Comparison of ENCODE assay signal across 1 cellular context in genomic region chr18:79781331-79781941, GRCh38.
TF ChIP-seq lines count a peak whose summit lies in the region.

No MANE protein-coding gene starts in this region.

TF ChIP-seq in HepG2, 621 proteins besides CTCF, POLR2A, EP300 and RAD21 (continued from another document and continues in another):
- TF ChIP-seq ZNF687 (CRISPR knock-in tag; IDR thresholded peaks at IDR 0.05) (peak; percentile 55), ZNF367 (CRISPR knock-in tag; IDR thresholded peaks at IDR 0.05; ENCODE audit: borderline replicate concordance) (no peak), MBD4 (IDR thresholded peaks at IDR 0.05; ENCODE audit: borderline replicate concordance, low read length) (no peak), KLF13 (CRISPR knock-in tag; IDR thresholded peaks at IDR 0.05) (no peak), RCOR2 (CRISPR knock-in tag; IDR thresholded peaks at IDR 0.05) (no peak), GATAD2A (CRISPR knock-in tag; IDR thresholded peaks at IDR 0.05) (peak; percentile 53), ZNF597 (CRISPR knock-in tag; IDR thresholded peaks at IDR 0.05) (no peak), ZSCAN9 (CRISPR knock-in tag; IDR thresholded peaks at IDR 0.05; ENCODE audit: borderline replicate concordance) (0 out of 2 replicates have a peak, but pooled peaks have one; percentile 44), PRDM10 (CRISPR knock-in tag; IDR thresholded peaks at IDR 0.05; ENCODE audit: low read depth) (0 out of 2 replicates have a peak, but pooled peaks have one; percentile 22), FOXP1 (IDR thresholded peaks at IDR 0.05) (no peak), FOXP1 (CRISPR knock-in tag; IDR thresholded peaks at IDR 0.05) (0 out of 2 replicates have a peak, but pooled peaks have one; percentile 15), THAP11 (CRISPR knock-in tag; IDR thresholded peaks at IDR 0.05) (peak; percentile 31; the same call in 1 of the 2 replicates), ARID3A (IDR thresholded peaks at IDR 0.05; ENCODE audit: low read depth, low read length) (no peak), ZNF567 (CRISPR knock-in tag; IDR thresholded peaks at IDR 0.05; ENCODE audit: borderline replicate concordance) (no peak), GABPA (IDR thresholded peaks at IDR 0.05; ENCODE audit: low read depth, low read length) (no peak), GABPA (CRISPR knock-in tag; IDR thresholded peaks at IDR 0.05; ENCODE audit: low read depth) (no peak), SP2 (CRISPR knock-in tag; IDR thresholded peaks at IDR 0.05) (no peak), JARID2 (CRISPR knock-in tag; IDR thresholded peaks at IDR 0.05; ENCODE audit: insufficient replicate concordance) (no peak), ZFP36L1 (CRISPR knock-in tag; IDR thresholded peaks at IDR 0.05) (no peak), ZNF276 (CRISPR knock-in tag; IDR thresholded peaks at IDR 0.05; ENCODE audit: low read depth) (no peak), FOXA3 (CRISPR knock-in tag; IDR thresholded peaks at IDR 0.05) (peak; percentile 41; the same call in 1 of the 2 replicates), ZNF678 (CRISPR knock-in tag; IDR thresholded peaks at IDR 0.05) (no peak), HNRNPUL1 (IDR thresholded peaks at IDR 0.05; ENCODE audit: low read depth, low read length) (no peak), FLYWCH1 (CRISPR knock-in tag; IDR thresholded peaks at IDR 0.05) (no peak), ZNF430 (CRISPR knock-in tag; IDR thresholded peaks at IDR 0.05) (0 out of 2 replicates have a peak, but pooled peaks have one; percentile 33), ZNF709 (CRISPR knock-in tag; IDR thresholded peaks at IDR 0.05) (no peak), ZNF782 (CRISPR knock-in tag; IDR thresholded peaks at IDR 0.05; ENCODE audit: borderline replicate concordance) (no peak), ZNF205 (CRISPR knock-in tag; IDR thresholded peaks at IDR 0.05) (no peak), SIN3B (IDR thresholded peaks at IDR 0.05; ENCODE audit: low read length) (no peak), NFE2L2 (IDR thresholded peaks at IDR 0.05; ENCODE audit: low read length) (no peak), HMGXB3 (CRISPR knock-in tag; IDR thresholded peaks at IDR 0.05; ENCODE audit: borderline replicate concordance) (no peak), GATA4 (IDR thresholded peaks at IDR 0.05; ENCODE audit: borderline replicate concordance, low read depth) (no peak), DNMT1 (CRISPR knock-in tag; IDR thresholded peaks at IDR 0.05) (no peak), ZNF788 (CRISPR knock-in tag; IDR thresholded peaks at IDR 0.05; ENCODE audit: borderline replicate concordance) (no peak), ZNF12 (CRISPR knock-in tag; IDR thresholded peaks at IDR 0.05) (peak; percentile 31; the same call in 1 of the 2 replicates), SRSF9 (IDR thresholded peaks at IDR 0.05; ENCODE audit: borderline replicate concordance, insufficient read depth, low read depth, low read length, poor library complexity, severe bottlenecking) (no peak), ZNF253 (CRISPR knock-in tag; IDR thresholded peaks at IDR 0.05; ENCODE audit: borderline replicate concordance) (no peak), ZNF766 (CRISPR knock-in tag; IDR thresholded peaks at IDR 0.05; ENCODE audit: borderline replicate concordance) (no peak), ZNF746 (CRISPR knock-in tag; IDR thresholded peaks at IDR 0.05) (no peak), ZNF335 (CRISPR knock-in tag; IDR thresholded peaks at IDR 0.05) (0 out of 2 replicates have a peak, but pooled peaks have one; percentile 21), ZNF30 (CRISPR knock-in tag; IDR thresholded peaks at IDR 0.05) (no peak), GRHL1 (CRISPR knock-in tag; conservative IDR thresholded peaks at IDR 0.05) (no peak), KLF16 (CRISPR knock-in tag; IDR thresholded peaks at IDR 0.05) (0 out of 4 replicates have a peak, but pooled peaks of 1 of the 2 experiments have one; percentile 27), HOXA3 (CRISPR knock-in tag; IDR thresholded peaks at IDR 0.05) (no peak), SAP130 (CRISPR knock-in tag; IDR thresholded peaks at IDR 0.05; ENCODE audit: low read depth) (peak; percentile 54; the same call in 1 of the 2 replicates), E2F2 (CRISPR knock-in tag; IDR thresholded peaks at IDR 0.05; ENCODE audit: borderline replicate concordance) (no peak)
